ENCODE assay signal across 28 cellular contexts in the genomic region with DNA sequence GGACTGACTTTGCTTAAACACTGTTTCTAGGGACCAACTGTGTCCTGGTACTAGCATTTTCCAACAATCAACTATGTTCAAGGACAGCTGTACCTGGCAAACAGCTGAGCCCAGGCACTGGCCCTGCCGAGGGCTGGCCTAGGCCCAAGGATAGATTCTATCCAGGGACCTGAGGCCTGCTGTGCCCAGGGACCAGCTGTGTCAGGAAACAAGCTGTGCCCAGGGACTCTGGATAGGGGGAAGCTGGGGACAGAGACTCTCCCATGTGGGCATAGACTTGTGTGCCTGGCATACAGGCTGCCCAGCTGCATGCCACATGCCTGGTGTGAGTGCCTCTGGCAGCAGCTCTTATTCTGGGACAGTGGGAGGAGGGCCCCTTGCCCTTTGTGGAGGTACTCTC. TPM values are rescaled to one million over a fixed set of nuclear protein-coding genes. Genes with fewer than 3 reads are reported as not detected.
DNase-seq lines count a peak whose midpoint lies in the region; ATAC-seq and TF ChIP-seq lines count a peak whose summit lies in the region.
"Had no signal": no experiment of that assay in that cellular context is flagged by ENCODE, and none has a peak within 500 bp of the region (broad histone marks: within the 10 kb centered on the region; RNA-seq: fewer than 3 reads in every experiment).

No MANE protein-coding gene starts in this region.

- no peaks in the 10 kb centered on the region for H3K4me1 Mint-ChIP-seq in stimulated activated effector memory CD8-positive, alpha-beta T cell treated with anti-CD3 and anti-CD28 coated beads, Interleukin-12 subunit alpha, Interleukin-12 subunit beta, amount 100 ng/mL, for 72 hours
- no peaks in the 10 kb centered on the region for H3K4me1 Mint-ChIP-seq in progenitor cell of endocrine pancreas (ENCODE audit: low read depth)
- H3K4me1 Mint-ChIP-seq: activated B cell treated with CpG ODN at 0.5 μM for 24 hours had no signal

- H3K4me3 ChIP-seq in right lobe of liver (no peak overlapping the region), PC-3 (ENCODE audit: low read length) (no peak overlapping the region)
- H3K4me3 ChIP-seq: K562, smooth muscle cell, stomach, thyroid gland had no signal

- H3K9me2 ChIP-seq in PC-3 (replicated peaks; ENCODE audit: low read length) = no peaks in the 10 kb centered on the region

- no peaks in the 10 kb centered on the region for H4K20me1 ChIP-seq in PC-3 (ENCODE audit: low read length)

- intact Hi-C loops in right lobe of liver (cut with DNase I) = no loop called here
- intact Hi-C loops in PC-3 (cut with micrococcal nuclease) = no loop called here

- peak; percentile 88 to 92 (median 91) for ATAC-seq in right lobe of liver
- peak; percentile 9 for ATAC-seq in stimulated activated effector memory CD8-positive, alpha-beta T cell treated with anti-CD3 and anti-CD28 coated beads, Interleukin-12 subunit alpha, Interleukin-12 subunit beta, amount 100 ng/mL, for 72 hours
- no peak for ATAC-seq in HG02763 (IDR thresholded peaks at IDR 0.05; ENCODE audit: unreplicated experiment)
- ATAC-seq in PC-3 = no peak
- ATAC-seq: K562 had no signal

- H2AFZ ChIP-seq in PC-3 (ENCODE audit: low read length) = no peak overlapping the region

- H3K36me3 ChIP-seq in right lobe of liver = no peaks in the 10 kb centered on the region
- no peaks in the 10 kb centered on the region for H3K36me3 ChIP-seq in PC-3 (ENCODE audit: low read depth, low read length)
- H3K36me3 ChIP-seq: neutrophil, stomach, thyroid gland had no signal

- no peaks in the 10 kb centered on the region for H3K9me3 Mint-ChIP-seq in stimulated activated effector memory CD8-positive, alpha-beta T cell treated with anti-CD3 and anti-CD28 coated beads, Interleukin-12 subunit alpha, Interleukin-12 subunit beta, amount 100 ng/mL, for 72 hours
- H3K9me3 Mint-ChIP-seq in progenitor cell of endocrine pancreas (ENCODE audit: low read depth) = no peaks in the 10 kb centered on the region
- H3K9me3 Mint-ChIP-seq: activated B cell treated with CpG ODN at 0.5 μM for 24 hours; CD4-positive, alpha-beta memory T cell; memory B cell had no signal

- H3K27me3 Mint-ChIP-seq in progenitor cell of endocrine pancreas = peaks cover 13% of the 10 kb centered on the region

- H3K27ac Mint-ChIP-seq in stimulated activated effector memory CD8-positive, alpha-beta T cell treated with anti-CD3 and anti-CD28 coated beads, Interleukin-12 subunit alpha, Interleukin-12 subunit beta, amount 100 ng/mL, for 72 hours = no peak overlapping the region
- H3K27ac Mint-ChIP-seq in progenitor cell of endocrine pancreas = no peak overlapping the region
- H3K27ac Mint-ChIP-seq: activated B cell treated with CpG ODN at 0.5 μM for 24 hours; CD4-positive, alpha-beta memory T cell; memory B cell had no signal

- peaks cover 0 to 40% (median 17%) of the 10 kb centered on the region in 4 donors for H3K4me1 ChIP-seq in right lobe of liver
- no peaks in the 10 kb centered on the region for H3K4me1 ChIP-seq in PC-3 (ENCODE audit: insufficient read depth, low read length)
- H3K4me1 ChIP-seq: stomach, thyroid gland had no signal

- WGBS in right lobe of liver (ENCODE audit: insufficient coverage, low coverage, low lambda C conversion rate, missing lambda C conversion rate) = no CpG with 5 or more reads among the region's 1 CpG

- no peaks in the 10 kb centered on the region for H3K36me3 Mint-ChIP-seq in stimulated activated effector memory CD8-positive, alpha-beta T cell treated with anti-CD3 and anti-CD28 coated beads, Interleukin-12 subunit alpha, Interleukin-12 subunit beta, amount 100 ng/mL, for 72 hours
- no peaks in the 10 kb centered on the region for H3K36me3 Mint-ChIP-seq in progenitor cell of endocrine pancreas (ENCODE audit: insufficient read depth)
- H3K36me3 Mint-ChIP-seq: CD4-positive, alpha-beta memory T cell; memory B cell had no signal

- H3K4me2 ChIP-seq in PC-3 (ENCODE audit: low read length) = no peak overlapping the region
- H3K4me2 ChIP-seq: smooth muscle cell had no signal

- no peaks in the 10 kb centered on the region for H3F3A ChIP-seq in PC-3 (ENCODE audit: low read length, unreplicated experiment)

- BruUV-seq in PC-3 (replicated peaks; lab: Mats Ljungman, UMichigan) = no TSS peak

- no peak for TF ChIP-seq POLR2A in right lobe of liver (IDR thresholded peaks at IDR 0.05)

- peak overlapping the region in 2 of 3 donors; percentile 52 to 60 for H3K27ac ChIP-seq in right lobe of liver
- no peak overlapping the region for H3K27ac ChIP-seq in PC-3 (ENCODE audit: low read length)
- H3K27ac ChIP-seq: neutrophil, stomach, thyroid gland had no signal

- POLR2A ChIA-PET in PC-3 (lab: Charles Lee; ENCODE audit: unreplicated experiment) = no interaction called here

- H3K27me3 ChIP-seq in right lobe of liver (no peaks in the 10 kb centered on the region), PC-3 (ENCODE audit: low read length) (peaks cover 7% of the 10 kb centered on the region; the same call in 1 of the 2 replicates)
- H3K27me3 ChIP-seq: thyroid gland had no signal

- H3K79me2 ChIP-seq in PC-3 (ENCODE audit: low read length) = no peaks in the 10 kb centered on the region

- H3K9ac ChIP-seq in PC-3 (ENCODE audit: low read length) = no peak overlapping the region

- H3K9me3 ChIP-seq in right lobe of liver = no peaks in the 10 kb centered on the region
- no peaks in the 10 kb centered on the region for H3K9me3 ChIP-seq in PC-3 (ENCODE audit: low read length)
- H3K9me3 ChIP-seq: neutrophil, stomach, thyroid gland had no signal

- DNase-seq in NCI-H345 (lab: John Stamatoyannopoulos, UW) (peak; percentile 25), NCI-H345 treated with DMSO at 0.1 percent for 48 hours (lab: John Stamatoyannopoulos, UW; ENCODE audit: unreplicated experiment) (no peak), globus pallidus (ENCODE audit: low spot score) (peak; percentile 15), right lobe of liver (peak; percentile 72 to 95 (median 87)), progenitor cell of endocrine pancreas (ENCODE audit: low spot score, unreplicated experiment) (no peak), PC-3 (no peak)
- DNase-seq in stimulated activated effector memory CD8-positive, alpha-beta T cell treated with anti-CD3 and anti-CD28 coated beads, Interleukin-12 subunit alpha, Interleukin-12 subunit beta, amount 100 ng/mL, for 72 hours (ENCODE audit: low spot score in 2 of 2) = no peak
- DNase-seq: activated B cell treated with CpG ODN at 0.5 μM for 24 hours; activated naive CD4-positive, alpha-beta T cell treated with Interleukin-2 at 50 U/mL for 16 hours; CD4-positive, alpha-beta memory T cell; DMS153; kidney; NCI-H2107; NCI-H510A treated with DMSO at 0.1 percent for 48 hours; NK-92 treated with Interleukin-12 subunit alpha and Interleukin-12 subunit beta, amount 100 ng/mL, for 24 hours; SHP77 treated with DMSO at 0.1 percent for 48 hours; stimulated activated CD4-positive, alpha-beta T cell treated with anti-CD3 and anti-CD28 coated beads, Interleukin-1b, Interleukin-23, amount 100 ng/mL, for 48 hours; stimulated activated CD8-positive, alpha-beta memory T cell treated with anti-CD3 and anti-CD28 coated beads, Interleukin-4, amount 100 ng/mL, for 48 hours; stomach; thyroid gland had no signal

- no peak overlapping the region for H3K4me3 Mint-ChIP-seq in stimulated activated effector memory CD8-positive, alpha-beta T cell treated with anti-CD3 and anti-CD28 coated beads, Interleukin-12 subunit alpha, Interleukin-12 subunit beta, amount 100 ng/mL, for 72 hours
- H3K4me3 Mint-ChIP-seq in progenitor cell of endocrine pancreas (ENCODE audit: low read depth) = no peak overlapping the region
- H3K4me3 Mint-ChIP-seq: activated B cell treated with CpG ODN at 0.5 μM for 24 hours; CD4-positive, alpha-beta memory T cell; memory B cell had no signal

- no peak for TF ChIP-seq CTCF in right lobe of liver (IDR thresholded peaks at IDR 0.05)
- TF ChIP-seq CTCF in progenitor cell of endocrine pancreas (IDR thresholded peaks at IDR 0.05; ENCODE audit: unreplicated experiment) = no peak
- no peak for TF ChIP-seq CTCF in PC-3 (conservative IDR thresholded peaks at IDR 0.05; ENCODE audit: low read depth, low read length)

- CTCF ChIA-PET in PC-3 (lab: Charles Lee) = no interaction called here

RNA-seq across cellular contexts. Expression of a gene that starts 38.1 kb away (rescaled TPM):
- under 1 TPM in 1 of 6 experiments, not detected in 5; 0.09 TPM for total RNA-seq in right lobe of liver
- 0.31 and 0.43 TPM in 2 replicates for total RNA-seq in progenitor cell of endocrine pancreas
- not detected in 2 replicates for total RNA-seq in PC-3 (2014; rRNA removed)
- total RNA-seq: A172, kidney, M059J, pulmonary artery endothelial cell, smooth muscle cell, stomach, thyroid gland had no signal

Comparison
In these comparisons a context has a peak if more than half of its experiments do, and no peak if none do; other contexts are left out.
1. DNase-seq: peak in NCI-H345 (single experiment), globus pallidus (single experiment) and right lobe of liver (3 of 3); none in NCI-H345 treated with DMSO at 0.1 percent for 48 hours (single experiment), stimulated activated effector memory CD8-positive, alpha-beta T cell treated with anti-CD3 and anti-CD28 coated beads, Interleukin-12 subunit alpha, Interleukin-12 subunit beta, amount 100 ng/mL, for 72 hours (0 of 2), progenitor cell of endocrine pancreas (single experiment) and PC-3 (single experiment).
2. ATAC-seq: peak in right lobe of liver (4 of 4) and stimulated activated effector memory CD8-positive, alpha-beta T cell treated with anti-CD3 and anti-CD28 coated beads, Interleukin-12 subunit alpha, Interleukin-12 subunit beta, amount 100 ng/mL, for 72 hours (single experiment); none in HG02763 (single experiment) and PC-3 (single experiment).